1 cellular context compared by ENCODE assay signal in genomic region chr7:42068554-42069280, GRCh38.
TF ChIP-seq lines count a peak whose summit lies in the region.

No MANE protein-coding gene starts in this region.

TF ChIP-seq in GM23338, 12 proteins besides CTCF, POLR2A, EP300 and RAD21 (continued from another document):
- TF ChIP-seq REST (IDR thresholded peaks at IDR 0.05; ENCODE audit: unreplicated experiment): no peak
- TF ChIP-seq ZNF462 (CRISPR knock-in tag; IDR thresholded peaks at IDR 0.05): no peak
- no peak for TF ChIP-seq NANOG (IDR thresholded peaks at IDR 0.05; ENCODE audit: borderline replicate concordance)
